10 cellular contexts compared by ENCODE assay signal in genomic region chr11:134281635-134282034, GRCh38. TPM values are rescaled to one million over a fixed set of nuclear protein-coding genes. Genes with fewer than 3 reads are reported as not detected.
"Had no signal": no experiment of that assay in that cellular context is flagged by ENCODE, and none has a peak within 500 bp of the region (broad histone marks: within the 10 kb centered on the region; RNA-seq: fewer than 3 reads in every experiment).

No MANE protein-coding gene starts in this region.

RNA-seq across cellular contexts. Expression of gene GLB1L3, which starts 5.5 kb away (rescaled TPM):
- total RNA-seq: dermis blood vessel endothelial cell, esophagus mucosa, gastrocnemius medialis, glomerular endothelial cell, heart right ventricle, left cardiac atrium, left ventricle myocardium superior, lung microvascular endothelial cell, mesenteric fat pad, mesothelial cell of epicardium had no signal
- polyA plus RNA-seq: heart right ventricle had no signal
